2 cellular contexts compared by ENCODE assay signal in the genomic region with DNA sequence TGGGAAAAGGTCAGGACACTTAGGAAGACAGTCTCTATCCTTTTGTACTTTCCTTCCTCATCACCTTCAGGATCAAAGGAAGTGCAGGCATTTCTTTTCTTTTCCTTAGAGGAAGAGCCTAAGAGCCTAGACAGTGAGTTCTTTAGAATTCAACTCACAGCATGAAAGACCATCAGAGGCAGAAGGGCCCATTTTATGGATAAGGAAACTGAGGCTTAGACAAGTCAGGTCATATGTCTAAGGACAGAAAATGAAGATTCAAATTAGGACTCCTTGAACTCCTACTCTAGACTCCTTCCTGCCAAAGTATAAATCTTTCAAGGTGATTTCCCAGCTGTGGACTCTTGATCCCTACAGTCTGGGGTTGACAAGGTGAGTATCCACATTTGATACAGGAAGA.
TF ChIP-seq lines count a peak whose summit lies in the region.

No MANE protein-coding gene starts in this region.

TF ChIP-seq in HepG2, 621 proteins besides CTCF, POLR2A, EP300 and RAD21:
- TF ChIP-seq NCOA5 (CRISPR knock-in tag; IDR thresholded peaks at IDR 0.05): no peak
- TF ChIP-seq ZNF766 (CRISPR knock-in tag; IDR thresholded peaks at IDR 0.05; ENCODE audit: borderline replicate concordance): no peak
- TF ChIP-seq, protein P1, sequence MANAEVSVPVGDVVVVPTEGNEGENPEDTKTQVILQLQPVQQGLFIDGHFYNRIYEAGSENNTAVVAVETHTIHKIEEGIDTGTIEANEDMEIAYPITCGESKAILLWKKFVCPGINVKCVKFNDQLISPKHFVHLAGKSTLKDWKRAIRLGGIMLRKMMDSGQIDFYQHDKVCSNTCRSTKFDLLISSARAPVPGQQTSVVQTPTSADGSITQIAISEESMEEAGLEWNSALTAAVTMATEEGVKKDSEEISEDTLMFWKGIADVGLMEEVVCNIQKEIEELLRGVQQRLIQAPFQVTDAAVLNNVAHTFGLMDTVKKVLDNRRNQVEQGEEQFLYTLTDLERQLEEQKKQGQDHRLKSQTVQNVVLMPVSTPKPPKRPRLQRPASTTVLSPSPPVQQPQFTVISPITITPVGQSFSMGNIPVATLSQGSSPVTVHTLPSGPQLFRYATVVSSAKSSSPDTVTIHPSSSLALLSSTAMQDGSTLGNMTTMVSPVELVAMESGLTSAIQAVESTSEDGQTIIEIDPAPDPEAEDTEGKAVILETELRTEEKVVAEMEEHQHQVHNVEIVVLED (CRISPR knock-in tag; IDR thresholded peaks at IDR 0.05; ENCODE audit: borderline replicate concordance): no peak
- peak; percentile 67; the same call in 1 of the 2 replicates for TF ChIP-seq ZNF629 (CRISPR knock-in tag; conservative IDR thresholded peaks at IDR 0.05)
- TF ChIP-seq RELA (CRISPR knock-in tag; IDR thresholded peaks at IDR 0.05): no peak
- TF ChIP-seq ZNF543 (CRISPR knock-in tag; IDR thresholded peaks at IDR 0.05): no peak

TF ChIP-seq in K562, 482 proteins besides CTCF, POLR2A, EP300 and RAD21:
- TF ChIP-seq, protein P2, sequence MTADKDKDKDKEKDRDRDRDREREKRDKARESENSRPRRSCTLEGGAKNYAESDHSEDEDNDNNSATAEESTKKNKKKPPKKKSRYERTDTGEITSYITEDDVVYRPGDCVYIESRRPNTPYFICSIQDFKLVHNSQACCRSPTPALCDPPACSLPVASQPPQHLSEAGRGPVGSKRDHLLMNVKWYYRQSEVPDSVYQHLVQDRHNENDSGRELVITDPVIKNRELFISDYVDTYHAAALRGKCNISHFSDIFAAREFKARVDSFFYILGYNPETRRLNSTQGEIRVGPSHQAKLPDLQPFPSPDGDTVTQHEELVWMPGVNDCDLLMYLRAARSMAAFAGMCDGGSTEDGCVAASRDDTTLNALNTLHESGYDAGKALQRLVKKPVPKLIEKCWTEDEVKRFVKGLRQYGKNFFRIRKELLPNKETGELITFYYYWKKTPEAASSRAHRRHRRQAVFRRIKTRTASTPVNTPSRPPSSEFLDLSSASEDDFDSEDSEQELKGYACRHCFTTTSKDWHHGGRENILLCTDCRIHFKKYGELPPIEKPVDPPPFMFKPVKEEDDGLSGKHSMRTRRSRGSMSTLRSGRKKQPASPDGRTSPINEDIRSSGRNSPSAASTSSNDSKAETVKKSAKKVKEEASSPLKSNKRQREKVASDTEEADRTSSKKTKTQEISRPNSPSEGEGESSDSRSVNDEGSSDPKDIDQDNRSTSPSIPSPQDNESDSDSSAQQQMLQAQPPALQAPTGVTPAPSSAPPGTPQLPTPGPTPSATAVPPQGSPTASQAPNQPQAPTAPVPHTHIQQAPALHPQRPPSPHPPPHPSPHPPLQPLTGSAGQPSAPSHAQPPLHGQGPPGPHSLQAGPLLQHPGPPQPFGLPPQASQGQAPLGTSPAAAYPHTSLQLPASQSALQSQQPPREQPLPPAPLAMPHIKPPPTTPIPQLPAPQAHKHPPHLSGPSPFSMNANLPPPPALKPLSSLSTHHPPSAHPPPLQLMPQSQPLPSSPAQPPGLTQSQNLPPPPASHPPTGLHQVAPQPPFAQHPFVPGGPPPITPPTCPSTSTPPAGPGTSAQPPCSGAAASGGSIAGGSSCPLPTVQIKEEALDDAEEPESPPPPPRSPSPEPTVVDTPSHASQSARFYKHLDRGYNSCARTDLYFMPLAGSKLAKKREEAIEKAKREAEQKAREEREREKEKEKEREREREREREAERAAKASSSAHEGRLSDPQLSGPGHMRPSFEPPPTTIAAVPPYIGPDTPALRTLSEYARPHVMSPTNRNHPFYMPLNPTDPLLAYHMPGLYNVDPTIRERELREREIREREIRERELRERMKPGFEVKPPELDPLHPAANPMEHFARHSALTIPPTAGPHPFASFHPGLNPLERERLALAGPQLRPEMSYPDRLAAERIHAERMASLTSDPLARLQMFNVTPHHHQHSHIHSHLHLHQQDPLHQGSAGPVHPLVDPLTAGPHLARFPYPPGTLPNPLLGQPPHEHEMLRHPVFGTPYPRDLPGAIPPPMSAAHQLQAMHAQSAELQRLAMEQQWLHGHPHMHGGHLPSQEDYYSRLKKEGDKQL (CRISPR knock-in tag; IDR thresholded peaks at IDR 0.05; ENCODE audit: borderline replicate concordance): no peak
- no peak for TF ChIP-seq MCM2 (IDR thresholded peaks at IDR 0.05; ENCODE audit: low read depth)
- TF ChIP-seq ESRRA (IDR thresholded peaks at IDR 0.05; ENCODE audit: borderline replicate concordance, low read depth): peak; percentile 59; the same call in 1 of the 2 replicates
- 0 out of 2 replicates have a peak, but pooled peaks have one; percentile 12 for TF ChIP-seq BCOR (IDR thresholded peaks at IDR 0.05)
- no peak for TF ChIP-seq ZNF436 (CRISPR knock-in tag; IDR thresholded peaks at IDR 0.05)
- TF ChIP-seq RBM25 (IDR thresholded peaks at IDR 0.05; ENCODE audit: low read depth, low read length, severe bottlenecking): peak; percentile 77
- no peak for TF ChIP-seq MTF1 (CRISPR knock-in tag; IDR thresholded peaks at IDR 0.05; ENCODE audit: borderline replicate concordance)
- TF ChIP-seq OTX1 (CRISPR knock-in tag; IDR thresholded peaks at IDR 0.05): no peak
- no peak for TF ChIP-seq ZC3H4 (CRISPR knock-in tag; IDR thresholded peaks at IDR 0.05; ENCODE audit: borderline replicate concordance)
- TF ChIP-seq, protein P3, sequence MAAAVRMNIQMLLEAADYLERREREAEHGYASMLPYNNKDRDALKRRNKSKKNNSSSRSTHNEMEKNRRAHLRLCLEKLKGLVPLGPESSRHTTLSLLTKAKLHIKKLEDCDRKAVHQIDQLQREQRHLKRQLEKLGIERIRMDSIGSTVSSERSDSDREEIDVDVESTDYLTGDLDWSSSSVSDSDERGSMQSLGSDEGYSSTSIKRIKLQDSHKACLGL (CRISPR knock-in tag; IDR thresholded peaks at IDR 0.05; ENCODE audit: borderline replicate concordance, poor library complexity, severe bottlenecking): no peak
- TF ChIP-seq FOXA3 (CRISPR knock-in tag; conservative IDR thresholded peaks at IDR 0.05 in 1 of 2, IDR thresholded peaks at IDR 0.05 in 1 of 2): no peak
